9 cellular contexts compared by ENCODE assay signal in the genomic region with DNA sequence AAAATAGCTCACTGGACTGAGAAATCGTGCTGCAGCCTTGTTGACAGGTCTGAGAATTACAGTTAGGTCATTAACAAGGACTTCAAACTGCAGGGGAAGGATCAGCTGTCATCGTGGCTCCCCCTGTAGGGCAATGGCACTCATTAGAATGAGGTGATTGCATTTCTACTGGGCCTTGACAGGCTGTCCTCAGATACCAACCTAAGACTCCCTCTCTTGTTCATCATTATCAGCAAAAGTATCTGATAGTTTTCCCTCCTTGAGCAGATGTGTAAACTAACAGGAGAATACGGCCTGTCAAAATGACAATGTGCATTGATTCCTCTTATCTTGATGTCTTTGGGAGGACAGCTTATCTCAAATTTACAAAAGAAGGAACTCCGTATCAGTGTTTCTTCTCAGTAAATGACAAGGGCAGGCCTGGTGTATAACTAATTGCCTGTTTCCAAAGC.
A peak's percentile ranks its signal among the peaks of the same experiment; 100 is the strongest.
DNase-seq lines count a peak whose midpoint lies in the region; ATAC-seq and TF ChIP-seq lines count a peak whose summit lies in the region.
"Had no signal": no experiment of that assay in that cellular context is flagged by ENCODE, and none has a peak within 500 bp of the region (broad histone marks: within the 10 kb centered on the region; RNA-seq: fewer than 3 reads in every experiment).

No MANE protein-coding gene starts in this region.

- H3K4me1 ChIP-seq in cardiac muscle cell (ENCODE audit: low read depth) (peaks cover 14% of the 10 kb centered on the region), right atrium auricular region (no peaks in the 10 kb centered on the region)
- H3K4me1 ChIP-seq: breast epithelium had no signal

- DNase-seq in cardiac muscle cell (ENCODE audit: low read depth in 1 of 2, low spot score in 1 of 2) (peak in 1 of 2 donors; percentile 89), right atrium auricular region (ENCODE audit: low spot score) (no peak), NCI-H774 (lab: John Stamatoyannopoulos, UW) (peak; percentile 10), choroid plexus epithelial cell (ENCODE audit: low read depth) (peak; percentile 79), renal cortical epithelial cell (ENCODE audit: low read depth) (peak; percentile 79), coronary artery (ENCODE audit: low spot score) (no peak)

- H3K9me3 ChIP-seq in cardiac muscle cell (ENCODE audit: low read depth) = no peaks in the 10 kb centered on the region
- no peaks in the 10 kb centered on the region for H3K9me3 ChIP-seq in right atrium auricular region
- H3K9me3 ChIP-seq: breast epithelium had no signal

- H3K36me3 ChIP-seq in cardiac muscle cell (no peaks in the 10 kb centered on the region), right atrium auricular region (no peaks in the 10 kb centered on the region)
- H3K36me3 ChIP-seq: breast epithelium had no signal

- ATAC-seq in HG03060 (IDR thresholded peaks at IDR 0.05; ENCODE audit: low read depth, unreplicated experiment) (peak; percentile 54), HG03520 (IDR thresholded peaks at IDR 0.05; ENCODE audit: unreplicated experiment) (no peak)

- peak overlapping the region; percentile 71 for H3K27ac ChIP-seq in cardiac muscle cell
- no peak overlapping the region for H3K27ac ChIP-seq in right atrium auricular region
- H3K27ac ChIP-seq in coronary artery = no peak overlapping the region
- H3K27ac ChIP-seq: breast epithelium had no signal

- no peak overlapping the region for H3K4me3 ChIP-seq in cardiac muscle cell
- H3K4me3 ChIP-seq in right atrium auricular region = no peak overlapping the region
- no peak overlapping the region for H3K4me3 ChIP-seq in choroid plexus epithelial cell (ENCODE audit: low read depth, low read length)
- H3K4me3 ChIP-seq in coronary artery = no peak overlapping the region
- H3K4me3 ChIP-seq: breast epithelium had no signal

- TF ChIP-seq CTCF in cardiac muscle cell (IDR thresholded peaks at IDR 0.05; ENCODE audit: low read depth, low read length) = no peak
- TF ChIP-seq CTCF in right atrium auricular region (IDR thresholded peaks at IDR 0.05) = peak in 1 of 2 donors; percentile 44
- peak; percentile 86 for TF ChIP-seq CTCF in choroid plexus epithelial cell (conservative IDR thresholded peaks at IDR 0.05; ENCODE audit: low read depth, low read length)
- TF ChIP-seq CTCF in coronary artery (IDR thresholded peaks at IDR 0.05) = no peak

- H3K27me3 ChIP-seq in cardiac muscle cell (no peaks in the 10 kb centered on the region), right atrium auricular region (no peaks in the 10 kb centered on the region)
- H3K27me3 ChIP-seq: breast epithelium had no signal

Comparison
In these comparisons a context has a peak if more than half of its experiments do, and no peak if none do; other contexts are left out.
1. DNase-seq: peak in NCI-H774 (single experiment), choroid plexus epithelial cell (single experiment) and renal cortical epithelial cell (single experiment); none in right atrium auricular region (single experiment) and coronary artery (single experiment).